In the genomic region with DNA sequence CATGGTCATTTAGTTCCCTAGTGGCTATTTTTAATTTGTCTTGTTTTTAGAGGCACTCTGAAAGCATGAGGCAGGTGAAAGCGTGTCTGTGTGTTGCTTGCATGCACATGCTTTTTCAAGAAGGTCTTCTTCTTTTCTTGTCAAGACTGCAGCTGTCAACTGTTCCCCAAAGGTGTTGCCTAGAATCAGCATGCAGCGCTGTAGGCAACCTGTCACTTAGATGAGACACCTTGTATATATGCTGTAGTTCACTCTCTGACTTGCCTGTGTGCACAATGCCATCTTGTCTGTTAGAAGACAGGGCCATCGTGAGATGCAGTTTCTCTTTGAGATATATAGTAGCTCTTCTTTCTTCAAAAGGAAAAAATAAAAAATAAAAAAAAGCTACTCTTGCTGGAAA, we compare ENCODE assay signal across 15 cellular contexts.
DNase-seq lines count a peak whose midpoint lies in the region; TF ChIP-seq lines count a peak whose summit lies in the region.
"Had no signal": no experiment of that assay in that cellular context is flagged by ENCODE, and none has a peak within 500 bp of the region (broad histone marks: within the 10 kb centered on the region; RNA-seq: fewer than 3 reads in every experiment).

No MANE protein-coding gene starts in this region.

- peak overlapping the region; percentile 51 for H3K9ac ChIP-seq in neural cell (ENCODE audit: low read length)
- H3K9ac ChIP-seq: BLaER1, GM23248 had no signal

- no peaks in the 10 kb centered on the region for H3K36me3 ChIP-seq in HEK293 (ENCODE audit: control insufficient read depth in 2 of 2, insufficient read depth in 1 of 2, low read length in 2 of 2)
- H3K36me3 ChIP-seq in neural cell (ENCODE audit: insufficient read depth, low read length), result no peaks in the 10 kb centered on the region
- H3K36me3 ChIP-seq: BLaER1 had no signal

- H3K27ac ChIP-seq in HEK293 (ENCODE audit: extremely low read depth, low read depth, low read length) (peak overlapping the region; percentile 35; the same call in 1 of the 2 replicates), neural cell (ENCODE audit: low read length) (peak overlapping the region; percentile 90)
- H3K27ac ChIP-seq: 22Rv1, BLaER1, GM23248 had no signal

- TF ChIP-seq CTCF in HEK293 (tag by site-specific recombination; IDR thresholded peaks at IDR 0.05), result no peak
- TF ChIP-seq CTCF in neural cell (IDR thresholded peaks at IDR 0.05; ENCODE audit: poor library complexity, severe bottlenecking), result no peak

- H3K9me3 ChIP-seq in HEK293 (ENCODE audit: control insufficient read depth, insufficient read depth, low read depth, low read length) (no peaks in the 10 kb centered on the region), neural cell (ENCODE audit: low read length) (no peaks in the 10 kb centered on the region)
- H3K9me3 ChIP-seq: BLaER1 had no signal

- H3K4me2 ChIP-seq in neural cell (ENCODE audit: low read length), result no peak overlapping the region
- H3K4me2 ChIP-seq: BLaER1 had no signal

- H3F3A ChIP-seq in neural cell (ENCODE audit: insufficient read depth, low read length, poor library complexity, severe bottlenecking), result peaks cover 8% of the 10 kb centered on the region

- no peak overlapping the region for H2AFZ ChIP-seq in neural cell (ENCODE audit: low read depth, low read length)
- H2AFZ ChIP-seq: GM23248 had no signal

- no peaks in the 10 kb centered on the region for H3K9me2 ChIP-seq in neural cell (ENCODE audit: insufficient read depth, low read length)

- peaks cover 35% of the 10 kb centered on the region for H3K4me1 ChIP-seq in HEK293 (ENCODE audit: control insufficient read depth, insufficient read depth, low read length)

- peak; percentile 97 for TF ChIP-seq EP300 in neural cell (conservative IDR thresholded peaks at IDR 0.05; ENCODE audit: poor library complexity, severe bottlenecking)

- CTCF ChIA-PET in HEK293 (lab: Yijun Ruan, JAX), result no interaction called here

- peak; percentile 40 for TF ChIP-seq RAD21 in neural cell (conservative IDR thresholded peaks at IDR 0.05)

- H4K20me1 ChIP-seq in neural cell (ENCODE audit: insufficient read depth), result no peaks in the 10 kb centered on the region
- H4K20me1 ChIP-seq: BLaER1 had no signal

- peaks cover 3% of the 10 kb centered on the region for H3K79me2 ChIP-seq in neural cell (replicated peaks; ENCODE audit: insufficient read depth, low read length)

- DNase-seq in DMS 273 (lab: John Stamatoyannopoulos, UW; ENCODE audit: unreplicated experiment) (peak; percentile 9), DMS 273 treated with DMSO at 0.1 percent for 48 hours (lab: John Stamatoyannopoulos, UW) (no peak), NCI-H526 (lab: John Stamatoyannopoulos, UW) (peak; percentile 44 to 50), NCI-H526 treated with DMSO at 0.1 percent for 48 hours (lab: John Stamatoyannopoulos, UW) (no peak), NCI-H446 treated with DMSO at 0.1 percent for 48 hours (lab: John Stamatoyannopoulos, UW) (no peak), AML-193 (lab: John Stamatoyannopoulos, UW) (no peak)
- DNase-seq: Calu3; CD4-positive, CD25-positive, alpha-beta regulatory T cell; GF-D8; GM23248 had no signal

- POLR2A ChIA-PET in HEK293 (lab: Yijun Ruan, JAX), result no interaction called here

- H3K4me3 ChIP-seq in HEK293 (ENCODE audit: low read depth, low read length) (no peak overlapping the region), neural cell (ENCODE audit: low read length) (peak overlapping the region; percentile 48)
- H3K4me3 ChIP-seq: BLaER1, GM23248, K562 had no signal

- H3K27me3 ChIP-seq in neural cell (ENCODE audit: insufficient read depth, low read depth, low read length), result no peaks in the 10 kb centered on the region
- H3K27me3 ChIP-seq: BLaER1 had no signal

TF ChIP-seq in HEK293, 187 proteins besides CTCF, POLR2A, EP300 and RAD21 (continues in another document):
- no peak for TF ChIP-seq ZNF560 (tag by site-specific recombination; IDR thresholded peaks at IDR 0.05; ENCODE audit: borderline replicate concordance)
- TF ChIP-seq, protein P1, sequence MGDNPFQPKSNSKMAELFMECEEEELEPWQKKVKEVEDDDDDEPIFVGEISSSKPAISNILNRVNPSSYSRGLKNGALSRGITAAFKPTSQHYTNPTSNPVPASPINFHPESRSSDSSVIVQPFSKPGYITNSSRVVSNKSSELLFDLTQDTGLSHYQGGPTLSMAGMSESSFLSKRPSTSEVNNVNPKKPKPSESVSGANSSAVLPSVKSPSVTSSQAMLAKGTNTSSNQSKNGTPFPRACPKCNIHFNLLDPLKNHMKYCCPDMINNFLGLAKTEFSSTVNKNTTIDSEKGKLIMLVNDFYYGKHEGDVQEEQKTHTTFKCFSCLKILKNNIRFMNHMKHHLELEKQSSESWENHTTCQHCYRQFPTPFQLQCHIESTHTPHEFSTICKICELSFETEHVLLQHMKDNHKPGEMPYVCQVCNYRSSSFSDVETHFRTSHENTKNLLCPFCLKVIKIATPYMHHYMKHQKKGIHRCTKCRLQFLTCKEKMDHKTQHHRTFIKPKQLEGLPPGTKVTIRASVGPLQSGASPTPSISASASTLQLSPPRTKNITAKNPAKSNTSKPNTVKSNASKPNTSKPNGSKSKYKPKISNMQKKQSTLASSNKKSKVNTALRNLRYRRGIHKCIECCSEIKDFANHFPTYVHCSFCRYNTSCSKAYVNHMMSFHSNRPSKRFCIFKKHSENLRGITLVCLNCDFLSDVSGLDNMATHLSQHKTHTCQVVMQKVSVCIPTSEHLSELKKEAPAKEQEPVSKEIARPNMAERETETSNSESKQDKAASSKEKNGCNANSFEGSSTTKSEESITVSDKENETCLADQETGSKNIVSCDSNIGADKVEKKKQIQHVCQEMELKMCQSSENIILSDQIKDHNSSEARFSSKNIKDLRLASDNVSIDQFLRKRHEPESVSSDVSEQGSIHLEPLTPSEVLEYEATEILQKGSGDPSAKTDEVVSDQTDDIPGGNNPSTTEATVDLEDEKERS (tag by site-specific recombination; IDR thresholded peaks at IDR 0.05), result no peak

TF ChIP-seq in neural cell, 6 proteins besides CTCF, POLR2A, EP300 and RAD21:
- TF ChIP-seq, protein P2, sequence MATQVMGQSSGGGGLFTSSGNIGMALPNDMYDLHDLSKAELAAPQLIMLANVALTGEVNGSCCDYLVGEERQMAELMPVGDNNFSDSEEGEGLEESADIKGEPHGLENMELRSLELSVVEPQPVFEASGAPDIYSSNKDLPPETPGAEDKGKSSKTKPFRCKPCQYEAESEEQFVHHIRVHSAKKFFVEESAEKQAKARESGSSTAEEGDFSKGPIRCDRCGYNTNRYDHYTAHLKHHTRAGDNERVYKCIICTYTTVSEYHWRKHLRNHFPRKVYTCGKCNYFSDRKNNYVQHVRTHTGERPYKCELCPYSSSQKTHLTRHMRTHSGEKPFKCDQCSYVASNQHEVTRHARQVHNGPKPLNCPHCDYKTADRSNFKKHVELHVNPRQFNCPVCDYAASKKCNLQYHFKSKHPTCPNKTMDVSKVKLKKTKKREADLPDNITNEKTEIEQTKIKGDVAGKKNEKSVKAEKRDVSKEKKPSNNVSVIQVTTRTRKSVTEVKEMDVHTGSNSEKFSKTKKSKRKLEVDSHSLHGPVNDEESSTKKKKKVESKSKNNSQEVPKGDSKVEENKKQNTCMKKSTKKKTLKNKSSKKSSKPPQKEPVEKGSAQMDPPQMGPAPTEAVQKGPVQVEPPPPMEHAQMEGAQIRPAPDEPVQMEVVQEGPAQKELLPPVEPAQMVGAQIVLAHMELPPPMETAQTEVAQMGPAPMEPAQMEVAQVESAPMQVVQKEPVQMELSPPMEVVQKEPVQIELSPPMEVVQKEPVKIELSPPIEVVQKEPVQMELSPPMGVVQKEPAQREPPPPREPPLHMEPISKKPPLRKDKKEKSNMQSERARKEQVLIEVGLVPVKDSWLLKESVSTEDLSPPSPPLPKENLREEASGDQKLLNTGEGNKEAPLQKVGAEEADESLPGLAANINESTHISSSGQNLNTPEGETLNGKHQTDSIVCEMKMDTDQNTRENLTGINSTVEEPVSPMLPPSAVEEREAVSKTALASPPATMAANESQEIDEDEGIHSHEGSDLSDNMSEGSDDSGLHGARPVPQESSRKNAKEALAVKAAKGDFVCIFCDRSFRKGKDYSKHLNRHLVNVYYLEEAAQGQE (IDR thresholded peaks at IDR 0.05; ENCODE audit: borderline replicate concordance), result peak; percentile 66
- peak; percentile 87 for TF ChIP-seq POLR2AphosphoS5 (IDR thresholded peaks at IDR 0.05)
- peak; percentile 90 for TF ChIP-seq MXI1 (conservative IDR thresholded peaks at IDR 0.05; ENCODE audit: poor library complexity, severe bottlenecking)
- no peak for TF ChIP-seq EZH2 (IDR thresholded peaks at IDR 0.05; ENCODE audit: borderline replicate concordance, insufficient read depth, low read length, poor library complexity, severe bottlenecking)
- TF ChIP-seq TAF1 (IDR thresholded peaks at IDR 0.05; ENCODE audit: low read depth), result no peak
- peak; percentile 36 for TF ChIP-seq SMC3 (conservative IDR thresholded peaks at IDR 0.05; ENCODE audit: poor library complexity)
TF ChIP-seq in neural cell: peak in this region for 4.

Comparison
In these comparisons a context has a peak if more than half of its experiments do, and no peak if none do; other contexts are left out.
1. DNase-seq: peak in DMS 273 (single experiment) and NCI-H526 (2 of 2); none in DMS 273 treated with DMSO at 0.1 percent for 48 hours (single experiment), NCI-H526 treated with DMSO at 0.1 percent for 48 hours (single experiment), NCI-H446 treated with DMSO at 0.1 percent for 48 hours (single experiment) and AML-193 (0 of 2).